ENCODE assay signal across 8 cellular contexts in the genomic region with DNA sequence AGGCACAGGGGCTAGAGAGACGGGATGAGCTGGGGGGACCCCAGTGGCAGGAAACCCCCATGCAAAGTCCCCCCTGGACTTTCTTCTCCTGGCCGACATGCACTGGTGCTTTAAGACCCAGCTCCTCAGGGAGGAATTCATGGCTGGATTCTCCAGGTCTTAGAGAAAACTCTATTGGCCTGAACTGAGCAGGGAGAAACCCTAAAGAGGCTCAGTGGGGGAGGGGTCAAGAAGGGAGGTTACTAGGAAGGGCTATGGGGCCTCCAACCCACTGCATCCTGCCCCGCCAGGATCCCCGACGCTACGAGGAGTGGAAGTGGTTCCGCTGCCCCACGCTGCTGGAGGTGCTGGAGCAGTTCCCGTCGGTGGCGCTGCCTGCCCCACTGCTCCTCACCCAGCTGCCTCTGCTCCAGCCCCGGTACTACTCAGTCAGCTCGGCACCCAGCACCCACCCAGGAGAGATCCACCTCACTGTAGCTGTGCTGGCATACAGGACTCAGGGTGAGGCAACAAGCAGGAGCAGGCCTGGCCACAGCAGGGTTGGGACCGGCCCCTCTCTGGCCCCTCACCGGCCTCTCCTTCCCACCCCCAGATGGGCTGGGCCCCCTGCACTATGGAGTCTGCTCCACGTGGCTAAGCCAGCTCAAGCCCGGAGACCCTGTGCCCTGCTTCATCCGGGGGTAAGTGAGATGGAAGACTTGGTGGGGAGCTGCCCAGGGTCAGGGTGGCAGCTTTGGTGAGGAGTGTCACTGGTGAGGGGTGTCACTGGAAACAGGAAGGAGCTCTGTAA. TPM values are rescaled to one million over a fixed set of nuclear protein-coding genes. Genes with fewer than 3 reads are reported as not detected.
A peak's percentile ranks its signal among the peaks of the same experiment; 100 is the strongest.
DNase-seq lines count a peak whose midpoint lies in the region; ATAC-seq, FAIRE-seq and TF ChIP-seq lines count a peak whose summit lies in the region.

No MANE protein-coding gene starts in this region.

- POLR2A ChIA-PET in CD8-positive, alpha-beta T cell (lab: Charles Lee), result interaction anchor here (1.2 to 5.3 kb wide), 3 partner anchors 9 to 27 kb away, joined by 3 to 27 read pairs (median 13); partner anchors contain the start of gene ABCB8
- POLR2A ChIA-PET in naive thymus-derived CD4-positive, alpha-beta T cell (lab: Charles Lee), result interaction anchor here (0.6 to 4.9 kb wide), 18 partner anchors 9 to 435 kb away, joined by 3 to 33 read pairs (median 3); partner anchors contain the start of genes ABCB8 and NOS3

- peaks cover 86% of the 10 kb centered on the region for H3K4me1 ChIP-seq in CD8-positive, alpha-beta T cell (ENCODE audit: insufficient read depth, low read length)
- peaks cover 64 to 81% of the 10 kb centered on the region in 2 donors for H3K4me1 ChIP-seq in naive thymus-derived CD4-positive, alpha-beta T cell (ENCODE audit: control insufficient read depth in 2 of 2, insufficient read depth in 2 of 2, low read length in 2 of 2)
- H3K4me1 ChIP-seq in vagina (peaks cover 48% of the 10 kb centered on the region), prostate gland (replicated peaks) (no peaks in the 10 kb centered on the region)

- no peaks in the 10 kb centered on the region for H3K9me3 ChIP-seq in CD8-positive, alpha-beta T cell (ENCODE audit: low read length)
- no peaks in the 10 kb centered on the region for H3K9me3 ChIP-seq in naive thymus-derived CD4-positive, alpha-beta T cell (ENCODE audit: control insufficient read depth in 2 of 3, low read length in 3 of 3)
- no peaks in the 10 kb centered on the region for H3K9me3 ChIP-seq in vagina
- no peaks in the 10 kb centered on the region for H3K9me3 ChIP-seq in prostate gland

- no peaks in the 10 kb centered on the region for H3K27me3 Mint-ChIP-seq in CD8-positive, alpha-beta T cell (ENCODE audit: low read depth)
- H3K27me3 Mint-ChIP-seq in naive thymus-derived CD4-positive, alpha-beta T cell, result no peaks in the 10 kb centered on the region

- H3K4me3 Mint-ChIP-seq in CD8-positive, alpha-beta T cell, result peak overlapping the region; percentile 43
- H3K4me3 Mint-ChIP-seq in naive thymus-derived CD4-positive, alpha-beta T cell, result peak overlapping the region; percentile 37 to 85 (median 66)

- FAIRE-seq in GM19239 (lab: Jason Lieb, UNC), result no peak

- TF ChIP-seq CTCF in CD8-positive, alpha-beta T cell (IDR thresholded peaks at IDR 0.05), result no peak
- TF ChIP-seq CTCF in vagina (IDR thresholded peaks at IDR 0.05), result no peak
- no peak for TF ChIP-seq CTCF in prostate gland (IDR thresholded peaks at IDR 0.05)

- intact Hi-C loops in CD8-positive, alpha-beta T cell (cut with DNase I, micrococcal nuclease), result no loop called here
- intact Hi-C loops in naive thymus-derived CD4-positive, alpha-beta T cell (cut with micrococcal nuclease), result loop anchor here (5.0 kb wide), 3 partner anchors 217 to 688 kb away; partner anchors contain the start of genes ABCF2 (in 1 of the 2), ACTR3C (in 1 of the 2) and LRRC61 (in 1 of the 2)
- intact Hi-C loops in vagina (cut with DNase I), result no loop called here
- intact Hi-C loops in prostate gland (cut with DNase I), result no loop called here

- no peak overlapping the region for H3K4me3 ChIP-seq in CD8-positive, alpha-beta T cell (ENCODE audit: low read depth, low read length)
- no peak overlapping the region for H3K4me3 ChIP-seq in naive thymus-derived CD4-positive, alpha-beta T cell (ENCODE audit: low read length)
- H3K4me3 ChIP-seq in vagina (no peak overlapping the region), prostate gland (no peak overlapping the region)

- no peaks in the 10 kb centered on the region for H3K9me3 Mint-ChIP-seq in CD8-positive, alpha-beta T cell
- H3K9me3 Mint-ChIP-seq in naive thymus-derived CD4-positive, alpha-beta T cell, result peaks cover 0 to 4% (median 0%) of the 10 kb centered on the region in 11 donors

- H3K4me1 Mint-ChIP-seq in CD8-positive, alpha-beta T cell (ENCODE audit: low read depth), result peaks cover 76% of the 10 kb centered on the region
- peaks cover 47 to 88% (median 76%) of the 10 kb centered on the region in 7 donors for H3K4me1 Mint-ChIP-seq in naive thymus-derived CD4-positive, alpha-beta T cell

- peak in 2 of 7 experiments; percentile 30 to 36 for DNase-seq in CD8-positive, alpha-beta T cell
- DNase-seq in MV-4-11 (lab: John Stamatoyannopoulos, UW) (peak; percentile 36), amniotic epithelial cell (ENCODE audit: low read depth) (peak; percentile 67), vagina (ENCODE audit: extremely low spot score in 2 of 2) (no peak), GM19239 (ENCODE audit: insufficient read length, low spot score) (no peak), prostate gland (ENCODE audit: low spot score) (no peak)
- DNase-seq in naive thymus-derived CD4-positive, alpha-beta T cell, result peak in 6 of 9 donors; percentile 39 to 56 (median 50)

- CTCF ChIA-PET in CD8-positive, alpha-beta T cell (lab: Charles Lee), result interaction anchor here (0.8 to 10.3 kb wide), 10 partner anchors 9 to 112 kb away, joined by 3 to 78 read pairs (median 6); no protein-coding TSS in a partner anchor
- CTCF ChIA-PET in naive thymus-derived CD4-positive, alpha-beta T cell (lab: Charles Lee), result interaction anchor here (0.6 to 5.1 kb wide), 11 partner anchors 8 to 529 kb away, joined by 3 to 29 read pairs (median 4); partner anchors contain the start of gene NOS3

- H3K36me3 Mint-ChIP-seq in CD8-positive, alpha-beta T cell, result peaks cover 2% of the 10 kb centered on the region
- H3K36me3 Mint-ChIP-seq in naive thymus-derived CD4-positive, alpha-beta T cell, result peaks cover 0 to 18% (median 0%) of the 10 kb centered on the region in 5 donors

- H3K27ac ChIP-seq in CD8-positive, alpha-beta T cell (ENCODE audit: low read depth, low read length), result peak overlapping the region; percentile 27
- H3K27ac ChIP-seq in naive thymus-derived CD4-positive, alpha-beta T cell (ENCODE audit: low read depth, low read length), result peak overlapping the region; percentile 73
- H3K27ac ChIP-seq in vagina, result no peak overlapping the region
- no peak overlapping the region for H3K27ac ChIP-seq in prostate gland

- H3K27ac Mint-ChIP-seq in CD8-positive, alpha-beta T cell, result peak overlapping the region; percentile 84
- H3K27ac Mint-ChIP-seq in naive thymus-derived CD4-positive, alpha-beta T cell, result peak overlapping the region; percentile 81 to 99 (median 94)

- ATAC-seq in CD8-positive, alpha-beta T cell, result no peak
- no peak for ATAC-seq in naive thymus-derived CD4-positive, alpha-beta T cell
- ATAC-seq in GM19035 (IDR thresholded peaks at IDR 0.05; ENCODE audit: unreplicated experiment), result no peak

- 36% methylated on average over 18 of the region's 18 CpGs for WGBS in prostate gland

- no peak for TF ChIP-seq POLR2A in vagina (IDR thresholded peaks at IDR 0.05)
- TF ChIP-seq POLR2A in prostate gland (IDR thresholded peaks at IDR 0.05), result no peak

- H3K27me3 ChIP-seq in CD8-positive, alpha-beta T cell (ENCODE audit: insufficient read depth, low read length), result no peaks in the 10 kb centered on the region
- no peaks in the 10 kb centered on the region for H3K27me3 ChIP-seq in naive thymus-derived CD4-positive, alpha-beta T cell (ENCODE audit: control insufficient read depth in 2 of 2, insufficient read depth in 2 of 2, low read length in 2 of 2)
- H3K27me3 ChIP-seq in vagina, result no peaks in the 10 kb centered on the region
- H3K27me3 ChIP-seq in prostate gland (replicated peaks; ENCODE audit: insufficient read depth), result peaks cover 6% of the 10 kb centered on the region

- H3K36me3 ChIP-seq in CD8-positive, alpha-beta T cell (ENCODE audit: insufficient read depth, low read length), result no peaks in the 10 kb centered on the region
- no peaks in the 10 kb centered on the region for H3K36me3 ChIP-seq in naive thymus-derived CD4-positive, alpha-beta T cell (ENCODE audit: control insufficient read depth in 2 of 3, insufficient read depth in 3 of 3, low read length in 3 of 3)
- H3K36me3 ChIP-seq in vagina, result no peaks in the 10 kb centered on the region
- H3K36me3 ChIP-seq in prostate gland, result no peaks in the 10 kb centered on the region

RNA-seq across cellular contexts. Expression of gene ATG9B, which starts 13.8 kb away (rescaled TPM):
- total RNA-seq in CD8-positive, alpha-beta T cell, result 10 to 100 TPM in 1 of 2 experiments, 1 to 10 TPM in 1; 9.2 to 12.7 TPM
- 10 to 100 TPM; 11.3 to 46.6 (median 20.9) TPM for total RNA-seq in naive thymus-derived CD4-positive, alpha-beta T cell
- polyA plus RNA-seq in naive thymus-derived CD4-positive, alpha-beta T cell, result 10 to 100 TPM; 27.0 to 49.4 TPM
- total RNA-seq in vagina (34.1 TPM), prostate gland (1 to 10 TPM in 1 of 2 donors, under 1 TPM in 1; 0.18 to 7.1 TPM)

RNA-seq across cellular contexts. Expression of gene ABCB8, which starts 17.7 kb away (rescaled TPM):
- total RNA-seq in CD8-positive, alpha-beta T cell, result 10 to 100 TPM; 43.6 to 49.3 TPM
- total RNA-seq in naive thymus-derived CD4-positive, alpha-beta T cell, result 10 to 100 TPM; 59.7 to 88.0 (median 76.6) TPM
- 10 to 100 TPM; 13.8 to 18.6 TPM for polyA plus RNA-seq in naive thymus-derived CD4-positive, alpha-beta T cell
- total RNA-seq in vagina (38.3 TPM), prostate gland (10 to 100 TPM; 26.4 to 50.6 TPM)

RNA-seq across cellular contexts. Expression of gene NOS3, which starts 19.7 kb away (rescaled TPM):
- 1 to 10 TPM; 1.1 to 1.4 TPM for total RNA-seq in CD8-positive, alpha-beta T cell
- 10 to 100 TPM in 1 of 5 experiments, 1 to 10 TPM in 4; 2.8 to 19.1 (median 7.9) TPM for total RNA-seq in naive thymus-derived CD4-positive, alpha-beta T cell
- 10 to 100 TPM in 1 of 2 donors, 1 to 10 TPM in 1; 4.6 to 12.7 TPM for polyA plus RNA-seq in naive thymus-derived CD4-positive, alpha-beta T cell
- total RNA-seq in vagina, result 22.8 TPM
- 10 to 100 TPM in 1 of 2 donors, 1 to 10 TPM in 1; 6.1 to 10.4 TPM for total RNA-seq in prostate gland

RNA-seq across cellular contexts. Expression of gene KCNH2, which starts 32.4 kb away (rescaled TPM):
- under 1 TPM; 0.90 to 0.97 TPM for total RNA-seq in CD8-positive, alpha-beta T cell
- total RNA-seq in naive thymus-derived CD4-positive, alpha-beta T cell, result 1 to 10 TPM in 4 of 5 experiments, under 1 TPM in 1; 0.56 to 4.9 (median 3.2) TPM
- polyA plus RNA-seq in naive thymus-derived CD4-positive, alpha-beta T cell, result 1 to 10 TPM; 3.0 to 5.2 TPM
- 6.4 TPM for total RNA-seq in vagina
- total RNA-seq in prostate gland, result 100 to 1,000 TPM in 1 of 2 donors, 10 to 100 TPM in 1; 10.1 to 184 TPM

RNA-seq across cellular contexts. Expression of gene ASIC3, which starts 37.8 kb away (rescaled TPM):
- 1 to 10 TPM; 6.7 to 8.6 TPM for total RNA-seq in CD8-positive, alpha-beta T cell
- total RNA-seq in naive thymus-derived CD4-positive, alpha-beta T cell, result 10 to 100 TPM in 4 of 5 experiments, 1 to 10 TPM in 1; 6.7 to 17.7 (median 13.7) TPM
- polyA plus RNA-seq in naive thymus-derived CD4-positive, alpha-beta T cell, result not detected
- total RNA-seq in vagina (3.7 TPM), prostate gland (10 to 100 TPM in 1 of 2 donors, 1 to 10 TPM in 1; 1.7 to 11.0 TPM)

Comparison
In these comparisons a context has a peak if more than half of its experiments do, and no peak if none do; other contexts are left out.
1. DNase-seq: peak in MV-4-11 (single experiment), amniotic epithelial cell (single experiment) and naive thymus-derived CD4-positive, alpha-beta T cell (6 of 9); none in vagina (0 of 2), GM19239 (single experiment) and prostate gland (single experiment).
2. H3K27ac ChIP-seq: peak in CD8-positive, alpha-beta T cell (single experiment) and naive thymus-derived CD4-positive, alpha-beta T cell (single experiment); none in vagina (single experiment) and prostate gland (0 of 2).
3. intact Hi-C loops: an anchor here in naive thymus-derived CD4-positive, alpha-beta T cell (5.0 kb wide); none called in CD8-positive, alpha-beta T cell, vagina and prostate gland.